In the genomic region with DNA sequence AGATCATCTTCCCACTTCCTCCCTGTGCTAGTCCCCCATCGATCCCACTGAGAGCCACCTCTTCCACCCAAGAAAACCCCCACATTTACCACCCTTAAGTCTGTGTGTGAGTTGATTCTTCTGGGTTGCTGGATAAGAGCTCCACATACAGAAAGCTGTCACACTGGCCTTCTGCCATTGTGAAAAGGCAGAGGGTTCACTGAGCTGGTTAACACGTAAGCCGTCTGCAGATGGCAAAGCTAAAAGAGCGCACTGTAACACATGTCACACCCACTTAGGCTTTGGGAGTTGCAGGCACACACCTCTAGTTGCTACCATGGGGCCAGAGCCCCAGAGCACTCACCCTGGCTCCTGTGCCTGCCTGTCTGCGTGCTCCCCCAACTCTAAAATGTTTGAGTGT, we compare ENCODE assay signal across 23 cellular contexts.
"Had no signal": no experiment of that assay in that cellular context is flagged by ENCODE, and none has a peak within 500 bp of the region (broad histone marks: within the 10 kb centered on the region; RNA-seq: fewer than 3 reads in every experiment).

No MANE protein-coding gene starts in this region.

- H3K36me3 ChIP-seq: colonic mucosa, esophagus muscularis mucosa, gastroesophageal sphincter, heart left ventricle, left lung, lower lobe of right lung had no signal

- H3K4me1 ChIP-seq: colonic mucosa, esophagus muscularis mucosa, foreskin keratinocyte, gastroesophageal sphincter, heart left ventricle, left lung, lower lobe of right lung had no signal

- H3K27me3 ChIP-seq: colonic mucosa, esophagus muscularis mucosa, foreskin keratinocyte, gastroesophageal sphincter, heart left ventricle, hepatocyte, left lung had no signal

- H3K79me2 ChIP-seq: hepatocyte had no signal

- H2AFZ ChIP-seq: hepatocyte had no signal

- H3K4me2 ChIP-seq: hepatocyte had no signal

- DNase-seq: colonic mucosa; cortex of kidney; effector CD4-positive, alpha-beta T cell; effector memory CD4-positive, alpha-beta T cell; foreskin keratinocyte; heart left ventricle; hypothalamus; left cardiac atrium; left ventricle myocardium superior; lower lobe of right lung; mesenchymal stem cell; mucosa of descending colon; naive B cell; naive thymus-derived CD8-positive, alpha-beta T cell had no signal

- H3K9me3 ChIP-seq: colonic mucosa had no signal

- H3K27ac ChIP-seq: colonic mucosa, dorsolateral prefrontal cortex, esophagus muscularis mucosa, foreskin keratinocyte, gastroesophageal sphincter, heart left ventricle, hepatocyte, left lung, lower lobe of right lung had no signal

- FAIRE-seq: endothelial cell of umbilical vein, frontal cortex, islet of Langerhans, keratinocyte had no signal

- H3K4me3 ChIP-seq: colonic mucosa, dorsolateral prefrontal cortex, esophagus muscularis mucosa, gastroesophageal sphincter, heart left ventricle, hepatocyte, left lung, lower lobe of right lung, mucosa of descending colon had no signal
